Comparison of ENCODE assay signal across 2 cellular contexts in the genomic region with DNA sequence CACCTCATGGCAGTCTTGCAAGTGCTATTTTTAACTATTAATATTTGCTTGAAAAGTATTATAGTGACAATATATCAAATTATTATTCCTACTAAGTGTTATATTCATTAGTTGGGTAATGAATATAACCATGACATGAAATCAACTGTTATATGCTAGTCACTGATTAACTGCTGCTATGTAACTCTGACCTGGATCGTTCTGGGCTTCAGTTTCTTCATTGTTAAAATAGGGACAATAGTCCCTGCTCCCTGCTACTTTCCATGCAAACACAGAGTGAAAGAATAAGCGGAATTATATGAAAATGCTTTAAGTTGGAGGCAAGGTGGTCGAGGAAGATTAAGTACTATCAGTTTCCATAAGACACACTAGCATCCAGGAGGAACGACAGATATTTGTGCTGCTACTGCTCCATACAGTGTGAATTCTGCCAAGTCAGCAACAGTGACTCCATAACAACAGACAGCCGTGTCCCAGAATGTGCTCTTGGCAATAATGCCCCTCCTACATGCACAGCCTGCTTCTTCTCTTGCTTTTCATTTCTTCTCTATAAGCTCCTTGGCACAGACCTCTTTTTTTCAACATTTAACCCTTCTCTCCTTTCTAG.
TF ChIP-seq lines count a peak whose summit lies in the region.

No MANE protein-coding gene starts in this region.

TF ChIP-seq in GM23338, 12 proteins besides CTCF, POLR2A, EP300 and RAD21 (continues in another document):
- TF ChIP-seq, protein P1, sequence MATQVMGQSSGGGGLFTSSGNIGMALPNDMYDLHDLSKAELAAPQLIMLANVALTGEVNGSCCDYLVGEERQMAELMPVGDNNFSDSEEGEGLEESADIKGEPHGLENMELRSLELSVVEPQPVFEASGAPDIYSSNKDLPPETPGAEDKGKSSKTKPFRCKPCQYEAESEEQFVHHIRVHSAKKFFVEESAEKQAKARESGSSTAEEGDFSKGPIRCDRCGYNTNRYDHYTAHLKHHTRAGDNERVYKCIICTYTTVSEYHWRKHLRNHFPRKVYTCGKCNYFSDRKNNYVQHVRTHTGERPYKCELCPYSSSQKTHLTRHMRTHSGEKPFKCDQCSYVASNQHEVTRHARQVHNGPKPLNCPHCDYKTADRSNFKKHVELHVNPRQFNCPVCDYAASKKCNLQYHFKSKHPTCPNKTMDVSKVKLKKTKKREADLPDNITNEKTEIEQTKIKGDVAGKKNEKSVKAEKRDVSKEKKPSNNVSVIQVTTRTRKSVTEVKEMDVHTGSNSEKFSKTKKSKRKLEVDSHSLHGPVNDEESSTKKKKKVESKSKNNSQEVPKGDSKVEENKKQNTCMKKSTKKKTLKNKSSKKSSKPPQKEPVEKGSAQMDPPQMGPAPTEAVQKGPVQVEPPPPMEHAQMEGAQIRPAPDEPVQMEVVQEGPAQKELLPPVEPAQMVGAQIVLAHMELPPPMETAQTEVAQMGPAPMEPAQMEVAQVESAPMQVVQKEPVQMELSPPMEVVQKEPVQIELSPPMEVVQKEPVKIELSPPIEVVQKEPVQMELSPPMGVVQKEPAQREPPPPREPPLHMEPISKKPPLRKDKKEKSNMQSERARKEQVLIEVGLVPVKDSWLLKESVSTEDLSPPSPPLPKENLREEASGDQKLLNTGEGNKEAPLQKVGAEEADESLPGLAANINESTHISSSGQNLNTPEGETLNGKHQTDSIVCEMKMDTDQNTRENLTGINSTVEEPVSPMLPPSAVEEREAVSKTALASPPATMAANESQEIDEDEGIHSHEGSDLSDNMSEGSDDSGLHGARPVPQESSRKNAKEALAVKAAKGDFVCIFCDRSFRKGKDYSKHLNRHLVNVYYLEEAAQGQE (IDR thresholded peaks at IDR 0.05; ENCODE audit: unreplicated experiment): no peak
- TF ChIP-seq ZNF114 (CRISPR knock-in tag; IDR thresholded peaks at IDR 0.05) (no peak), JUNB (IDR thresholded peaks at IDR 0.05; ENCODE audit: unreplicated experiment) (no peak), CREB1 (CRISPR knock-in tag; IDR thresholded peaks at IDR 0.05; ENCODE audit: low read depth) (no peak), POLR2AphosphoS5 (IDR thresholded peaks at IDR 0.05; ENCODE audit: low read depth) (no peak), ZNF331 (CRISPR knock-in tag; IDR thresholded peaks at IDR 0.05; ENCODE audit: low read depth) (no peak), STAT1 (IDR thresholded peaks at IDR 0.05; ENCODE audit: unreplicated experiment) (no peak)
- TF ChIP-seq, protein P2, sequence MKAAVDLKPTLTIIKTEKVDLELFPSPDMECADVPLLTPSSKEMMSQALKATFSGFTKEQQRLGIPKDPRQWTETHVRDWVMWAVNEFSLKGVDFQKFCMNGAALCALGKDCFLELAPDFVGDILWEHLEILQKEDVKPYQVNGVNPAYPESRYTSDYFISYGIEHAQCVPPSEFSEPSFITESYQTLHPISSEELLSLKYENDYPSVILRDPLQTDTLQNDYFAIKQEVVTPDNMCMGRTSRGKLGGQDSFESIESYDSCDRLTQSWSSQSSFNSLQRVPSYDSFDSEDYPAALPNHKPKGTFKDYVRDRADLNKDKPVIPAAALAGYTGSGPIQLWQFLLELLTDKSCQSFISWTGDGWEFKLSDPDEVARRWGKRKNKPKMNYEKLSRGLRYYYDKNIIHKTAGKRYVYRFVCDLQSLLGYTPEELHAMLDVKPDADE (IDR thresholded peaks at IDR 0.05): no peak
- TF ChIP-seq, protein P3, sequence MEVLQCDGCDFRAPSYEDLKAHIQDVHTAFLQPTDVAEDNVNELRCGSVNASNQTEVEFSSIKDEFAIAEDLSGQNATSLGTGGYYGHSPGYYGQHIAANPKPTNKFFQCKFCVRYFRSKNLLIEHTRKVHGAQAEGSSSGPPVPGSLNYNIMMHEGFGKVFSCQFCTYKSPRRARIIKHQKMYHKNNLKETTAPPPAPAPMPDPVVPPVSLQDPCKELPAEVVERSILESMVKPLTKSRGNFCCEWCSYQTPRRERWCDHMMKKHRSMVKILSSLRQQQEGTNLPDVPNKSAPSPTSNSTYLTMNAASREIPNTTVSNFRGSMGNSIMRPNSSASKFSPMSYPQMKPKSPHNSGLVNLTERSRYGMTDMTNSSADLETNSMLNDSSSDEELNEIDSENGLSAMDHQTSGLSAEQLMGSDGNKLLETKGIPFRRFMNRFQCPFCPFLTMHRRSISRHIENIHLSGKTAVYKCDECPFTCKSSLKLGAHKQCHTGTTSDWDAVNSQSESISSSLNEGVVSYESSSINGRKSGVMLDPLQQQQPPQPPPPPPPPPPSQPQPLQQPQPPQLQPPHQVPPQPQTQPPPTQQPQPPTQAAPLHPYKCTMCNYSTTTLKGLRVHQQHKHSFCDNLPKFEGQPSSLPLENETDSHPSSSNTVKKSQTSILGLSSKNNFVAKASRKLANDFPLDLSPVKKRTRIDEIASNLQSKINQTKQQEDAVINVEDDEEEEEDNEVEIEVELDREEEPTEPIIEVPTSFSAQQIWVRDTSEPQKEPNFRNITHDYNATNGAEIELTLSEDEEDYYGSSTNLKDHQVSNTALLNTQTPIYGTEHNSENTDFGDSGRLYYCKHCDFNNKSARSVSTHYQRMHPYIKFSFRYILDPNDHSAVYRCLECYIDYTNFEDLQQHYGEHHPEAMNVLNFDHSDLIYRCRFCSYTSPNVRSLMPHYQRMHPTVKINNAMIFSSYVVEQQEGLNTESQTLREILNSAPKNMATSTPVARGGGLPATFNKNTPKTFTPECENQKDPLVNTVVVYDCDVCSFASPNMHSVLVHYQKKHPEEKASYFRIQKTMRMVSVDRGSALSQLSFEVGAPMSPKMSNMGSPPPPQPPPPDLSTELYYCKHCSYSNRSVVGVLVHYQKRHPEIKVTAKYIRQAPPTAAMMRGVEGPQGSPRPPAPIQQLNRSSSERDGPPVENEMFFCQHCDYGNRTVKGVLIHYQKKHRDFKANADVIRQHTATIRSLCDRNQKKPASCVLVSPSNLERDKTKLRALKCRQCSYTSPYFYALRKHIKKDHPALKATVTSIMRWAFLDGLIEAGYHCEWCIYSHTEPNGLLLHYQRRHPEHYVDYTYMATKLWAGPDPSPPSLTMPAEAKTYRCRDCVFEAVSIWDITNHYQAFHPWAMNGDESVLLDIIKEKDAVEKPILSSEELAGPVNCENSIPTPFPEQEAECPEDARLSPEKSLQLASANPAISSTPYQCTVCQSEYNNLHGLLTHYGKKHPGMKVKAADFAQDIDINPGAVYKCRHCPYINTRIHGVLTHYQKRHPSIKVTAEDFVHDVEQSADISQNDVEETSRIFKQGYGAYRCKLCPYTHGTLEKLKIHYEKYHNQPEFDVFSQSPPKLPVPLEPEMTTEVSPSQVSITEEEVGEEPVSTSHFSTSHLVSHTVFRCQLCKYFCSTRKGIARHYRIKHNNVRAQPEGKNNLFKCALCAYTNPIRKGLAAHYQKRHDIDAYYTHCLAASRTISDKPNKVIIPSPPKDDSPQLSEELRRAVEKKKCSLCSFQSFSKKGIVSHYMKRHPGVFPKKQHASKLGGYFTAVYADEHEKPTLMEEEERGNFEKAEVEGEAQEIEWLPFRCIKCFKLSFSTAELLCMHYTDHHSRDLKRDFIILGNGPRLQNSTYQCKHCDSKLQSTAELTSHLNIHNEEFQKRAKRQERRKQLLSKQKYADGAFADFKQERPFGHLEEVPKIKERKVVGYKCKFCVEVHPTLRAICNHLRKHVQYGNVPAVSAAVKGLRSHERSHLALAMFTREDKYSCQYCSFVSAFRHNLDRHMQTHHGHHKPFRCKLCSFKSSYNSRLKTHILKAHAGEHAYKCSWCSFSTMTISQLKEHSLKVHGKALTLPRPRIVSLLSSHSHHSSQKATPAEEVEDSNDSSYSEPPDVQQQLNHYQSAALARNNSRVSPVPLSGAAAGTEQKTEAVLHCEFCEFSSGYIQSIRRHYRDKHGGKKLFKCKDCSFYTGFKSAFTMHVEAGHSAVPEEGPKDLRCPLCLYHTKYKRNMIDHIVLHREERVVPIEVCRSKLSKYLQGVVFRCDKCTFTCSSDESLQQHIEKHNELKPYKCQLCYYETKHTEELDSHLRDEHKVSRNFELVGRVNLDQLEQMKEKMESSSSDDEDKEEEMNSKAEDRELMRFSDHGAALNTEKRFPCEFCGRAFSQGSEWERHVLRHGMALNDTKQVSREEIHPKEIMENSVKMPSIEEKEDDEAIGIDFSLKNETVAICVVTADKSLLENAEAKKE (CRISPR knock-in tag; IDR thresholded peaks at IDR 0.05): no peak

TF ChIP-seq in H1, 55 proteins besides CTCF, POLR2A, EP300 and RAD21:
- TF ChIP-seq GTF2F1 (IDR thresholded peaks at IDR 0.05; ENCODE audit: borderline replicate concordance, low read depth, low read length): no peak
- TF ChIP-seq, protein P4, sequence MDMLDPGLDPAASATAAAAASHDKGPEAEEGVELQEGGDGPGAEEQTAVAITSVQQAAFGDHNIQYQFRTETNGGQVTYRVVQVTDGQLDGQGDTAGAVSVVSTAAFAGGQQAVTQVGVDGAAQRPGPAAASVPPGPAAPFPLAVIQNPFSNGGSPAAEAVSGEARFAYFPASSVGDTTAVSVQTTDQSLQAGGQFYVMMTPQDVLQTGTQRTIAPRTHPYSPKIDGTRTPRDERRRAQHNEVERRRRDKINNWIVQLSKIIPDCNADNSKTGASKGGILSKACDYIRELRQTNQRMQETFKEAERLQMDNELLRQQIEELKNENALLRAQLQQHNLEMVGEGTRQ (IDR thresholded peaks at IDR 0.05; ENCODE audit: low read length): no peak
- TF ChIP-seq ASH2L (IDR thresholded peaks at IDR 0.05; ENCODE audit: low read length): no peak
- TF ChIP-seq MAFK (IDR thresholded peaks at IDR 0.05; ENCODE audit: low read depth, low read length): peak; percentile 74
- no peak for TF ChIP-seq GABPA (IDR thresholded peaks at IDR 0.05; ENCODE audit: borderline replicate concordance, insufficient read depth, low read length)
- no peak for TF ChIP-seq BRCA1 (IDR thresholded peaks at IDR 0.05; ENCODE audit: low read depth, low read length)
- TF ChIP-seq SAP30 (IDR thresholded peaks at IDR 0.05; ENCODE audit: insufficient read depth, insufficient replicate concordance, low read length): no peak
- TF ChIP-seq HDAC2 (IDR thresholded peaks at IDR 0.05; ENCODE audit: borderline replicate concordance in 1 of 2, low read depth in 2 of 2, low read length in 2 of 2): no peak
- TF ChIP-seq, protein P5, sequence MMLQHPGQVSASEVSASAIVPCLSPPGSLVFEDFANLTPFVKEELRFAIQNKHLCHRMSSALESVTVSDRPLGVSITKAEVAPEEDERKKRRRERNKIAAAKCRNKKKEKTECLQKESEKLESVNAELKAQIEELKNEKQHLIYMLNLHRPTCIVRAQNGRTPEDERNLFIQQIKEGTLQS (IDR thresholded peaks at IDR 0.05; ENCODE audit: insufficient read depth, low read depth, low read length): no peak
TF ChIP-seq in H1: peak in this region for 1.
